8 cellular contexts compared by ENCODE assay signal in the genomic region with DNA sequence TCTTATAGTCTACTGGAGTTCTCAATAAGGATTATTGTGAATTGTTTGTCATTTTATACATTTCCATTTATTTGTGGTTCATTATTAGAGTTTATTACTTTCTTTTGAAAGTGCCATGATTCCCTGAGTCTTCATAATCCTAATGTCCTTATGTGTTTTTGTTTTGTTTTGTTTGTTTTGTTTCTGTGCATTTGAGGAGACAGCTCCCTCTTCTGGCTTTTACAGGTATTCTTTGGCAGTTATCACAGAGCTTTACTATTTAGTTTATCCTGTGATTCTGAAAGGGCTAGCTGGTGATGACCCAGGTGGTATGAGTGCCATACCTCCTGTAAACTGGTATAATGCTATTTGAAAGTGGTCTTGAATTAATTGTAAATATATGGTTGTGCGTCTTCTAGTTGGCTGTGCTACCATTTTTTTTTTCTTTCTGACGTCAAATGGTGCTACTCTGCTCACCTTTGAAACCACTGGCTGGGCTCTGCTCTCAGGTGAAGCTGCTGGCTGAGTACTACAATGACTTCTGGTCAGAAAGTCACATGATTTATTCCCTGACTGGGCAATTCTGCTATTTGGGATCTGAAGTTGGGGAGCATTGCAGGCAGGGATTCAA.
DNase-seq lines count a peak whose midpoint lies in the region; ATAC-seq lines count a peak whose summit lies in the region.

No MANE protein-coding gene starts in this region.

- DNase-seq in DMS53 (lab: John Stamatoyannopoulos, UW) = peak; percentile 82
- peak; percentile 25 for DNase-seq in SK-N-DZ (ENCODE audit: low spot score)
- peak; percentile 16 for DNase-seq in iPS DF 4.7 (ENCODE audit: extremely low read depth, low spot score)
- DNase-seq in substantia nigra (lab: John Stamatoyannopoulos, UW) = no peak
- DNase-seq in NCI-H1436 treated with DMSO at 0.1 percent for 48 hours (lab: John Stamatoyannopoulos, UW) = no peak

- peak; percentile 59 for ATAC-seq in HG02885 (IDR thresholded peaks at IDR 0.05; ENCODE audit: poor library complexity, unreplicated experiment)
- no peak for ATAC-seq in GM19452 (IDR thresholded peaks at IDR 0.05; ENCODE audit: unreplicated experiment)
- no peak for ATAC-seq in HG03439 (IDR thresholded peaks at IDR 0.05; ENCODE audit: unreplicated experiment)

- H3K27ac ChIP-seq in substantia nigra (ENCODE audit: low read depth, low read length, poor library complexity, severe bottlenecking) = no peak overlapping the region

Comparison
In these comparisons a context has a peak if more than half of its experiments do, and no peak if none do; other contexts are left out.
1. DNase-seq: peak in DMS53 (single experiment), SK-N-DZ (single experiment) and iPS DF 4.7 (single experiment); none in substantia nigra (0 of 49) and NCI-H1436 treated with DMSO at 0.1 percent for 48 hours (single experiment).